20 cellular contexts compared by ENCODE assay signal in genomic region chr12:84198294-84198946, GRCh38.
DNase-seq lines count a peak whose midpoint lies in the region; ATAC-seq, FAIRE-seq and TF ChIP-seq lines count a peak whose summit lies in the region.
"Had no signal": no experiment of that assay in that cellular context is flagged by ENCODE, and none has a peak within 500 bp of the region (broad histone marks: within the 10 kb centered on the region; RNA-seq: fewer than 3 reads in every experiment).

No MANE protein-coding gene starts in this region.

- H3K4me2 ChIP-seq in HCT116 (ENCODE audit: low read length), result no peak overlapping the region

- H3K4me3 Mint-ChIP-seq in mesothelial cell of epicardium (no peak overlapping the region), natural killer cell (no peak overlapping the region)
- H3K4me3 Mint-ChIP-seq: CD4-positive, alpha-beta memory T cell had no signal

- no peaks in the 10 kb centered on the region for H3K36me3 ChIP-seq in HCT116 (ENCODE audit: control insufficient read depth in 1 of 2, insufficient read depth in 2 of 2, low read length in 2 of 2)
- H3K36me3 ChIP-seq: HAP-1 had no signal

- no peaks in the 10 kb centered on the region for H3K79me2 ChIP-seq in HCT116 (ENCODE audit: insufficient read depth, low read length)

- no peak overlapping the region for H3K27ac ChIP-seq in HCT116 (ENCODE audit: low read depth, low read length)

- DNase-seq in G401 (ENCODE audit: low spot score) (peak; percentile 21), HCT116 (ENCODE audit: low read depth, low spot score) (no peak), cerebellar cortex (ENCODE audit: low spot score) (peak; percentile 13), mesothelial cell of epicardium (ENCODE audit: low spot score in 2 of 2, unreplicated experiment in 2 of 2) (no peak), GM19239 (ENCODE audit: insufficient read length, low spot score) (no peak), DMS 273 treated with DMSO at 0.1 percent for 48 hours (lab: John Stamatoyannopoulos, UW) (no peak), natural killer cell (no peak), HuH-7.5 (ENCODE audit: low spot score) (no peak)
- DNase-seq: C1 segment of cervical spinal cord; Calu3; CD4-positive, alpha-beta memory T cell; COR-L47; DMS79; EL; GF-D8; GOT3 had no signal

- POLR2A ChIA-PET in HCT116 (lab: Charles Lee), result no interaction called here

- H3K27me3 Mint-ChIP-seq in mesothelial cell of epicardium (ENCODE audit: low read depth), result no peaks in the 10 kb centered on the region
- no peaks in the 10 kb centered on the region for H3K27me3 Mint-ChIP-seq in natural killer cell (ENCODE audit: low read depth in 2 of 2)
- H3K27me3 Mint-ChIP-seq: CD4-positive, alpha-beta memory T cell had no signal

- no peak for TF ChIP-seq POLR2A in HCT116 (IDR thresholded peaks at IDR 0.05; ENCODE audit: borderline replicate concordance, extremely low read depth, insufficient read depth, insufficient read length)

- peaks cover 7% of the 10 kb centered on the region for H3K4me1 Mint-ChIP-seq in mesothelial cell of epicardium
- H3K4me1 Mint-ChIP-seq in natural killer cell, result no peaks in the 10 kb centered on the region
- H3K4me1 Mint-ChIP-seq: CD4-positive, alpha-beta memory T cell had no signal

- no peaks in the 10 kb centered on the region for H4K20me1 ChIP-seq in HCT116 (ENCODE audit: insufficient read depth)

- TF ChIP-seq CTCF in HCT116 (IDR thresholded peaks at IDR 0.05 in 2 of 3, conservative IDR thresholded peaks at IDR 0.05 in 1 of 3; ENCODE audit: borderline replicate concordance in 1 of 3, insufficient read depth in 1 of 3, low read depth in 2 of 3, low read length in 2 of 3) (no peak), mesothelial cell of epicardium (IDR thresholded peaks at IDR 0.05; ENCODE audit: unreplicated experiment) (no peak), natural killer cell (IDR thresholded peaks at IDR 0.05) (no peak)

- H3K4me3 ChIP-seq in HCT116 (replicated peaks in 1 of 2; ENCODE audit: low read depth in 1 of 2, low read length in 2 of 2), result no peak overlapping the region
- H3K4me3 ChIP-seq: HAP-1 had no signal

- no peaks in the 10 kb centered on the region for H3K9me3 ChIP-seq in HCT116 (ENCODE audit: control insufficient read depth in 1 of 2, insufficient read depth in 1 of 2, low read depth in 1 of 2, low read length in 2 of 2)
- H3K9me3 ChIP-seq: HAP-1 had no signal

- no peak for FAIRE-seq in GM19239 (lab: Jason Lieb, UNC)
- FAIRE-seq: GM12891, GM18507, H54 had no signal

- no peaks in the 10 kb centered on the region for H3K27me3 ChIP-seq in HCT116 (ENCODE audit: insufficient read depth, low read length)

- RAD21 ChIA-PET in HCT116 (lab: Charles Lee; ENCODE audit: low non-redundant PET in 1 of 2, low total read pairs in 2 of 2, uncharacterized antibody in 2 of 2, unreplicated experiment in 2 of 2), result no interaction called here

- no peaks in the 10 kb centered on the region for H3K4me1 ChIP-seq in HCT116 (ENCODE audit: control insufficient read depth in 1 of 2, insufficient read depth in 2 of 2, low read length in 2 of 2)
- H3K4me1 ChIP-seq: HAP-1 had no signal

- peaks cover 30% of the 10 kb centered on the region for H3K9me3 Mint-ChIP-seq in mesothelial cell of epicardium
- peaks cover 15 to 16% of the 10 kb centered on the region in 2 donors for H3K9me3 Mint-ChIP-seq in natural killer cell

- TF ChIP-seq RAD21 in HCT116 (IDR thresholded peaks at IDR 0.05; ENCODE audit: low read depth), result no peak

- H3K27ac Mint-ChIP-seq in mesothelial cell of epicardium (peak overlapping the region; percentile 50), natural killer cell (no peak overlapping the region)
- H3K27ac Mint-ChIP-seq: CD4-positive, alpha-beta memory T cell had no signal

- intact Hi-C loops in HCT116 (cut with micrococcal nuclease), result no loop called here
- intact Hi-C loops in natural killer cell (cut with micrococcal nuclease), result no loop called here

- in situ Hi-C loops in G401 (cut with HindIII; ENCODE audit: low sequenced_read_pairs), result no loop called here

- no peak for ATAC-seq in HCT116
- no peak for ATAC-seq in natural killer cell

- H3K9me2 ChIP-seq in HCT116 (ENCODE audit: insufficient read depth), result no peaks in the 10 kb centered on the region

- H2AFZ ChIP-seq in HCT116 (ENCODE audit: low read depth, low read length, poor library complexity, severe bottlenecking), result peak overlapping the region; percentile 22

- CTCF ChIA-PET in HCT116 (lab: Charles Lee), result no interaction called here

- no peak overlapping the region for H3K9ac ChIP-seq in HCT116 (ENCODE audit: low read length)

- no TSS peak for BruUV-seq in HCT116 (replicated peaks; lab: Mats Ljungman, UMichigan)

- H3K36me3 Mint-ChIP-seq in mesothelial cell of epicardium (peaks cover 12% of the 10 kb centered on the region), natural killer cell (peaks cover 21% of the 10 kb centered on the region)
- H3K36me3 Mint-ChIP-seq: CD4-positive, alpha-beta memory T cell had no signal

TF ChIP-seq in HCT116, 20 proteins besides CTCF, POLR2A, EP300 and RAD21:
- TF ChIP-seq SRF (IDR thresholded peaks at IDR 0.05; ENCODE audit: low read depth) (no peak), ZFX (IDR thresholded peaks at IDR 0.05) (no peak), CBX3 (IDR thresholded peaks at IDR 0.05; ENCODE audit: low read depth) (no peak), ELF1 (IDR thresholded peaks at IDR 0.05; ENCODE audit: borderline replicate concordance, low read depth) (no peak), CEBPB (IDR thresholded peaks at IDR 0.05; ENCODE audit: low read depth) (no peak), SIN3A (IDR thresholded peaks at IDR 0.05; ENCODE audit: low read depth) (no peak), ZNF274 (IDR thresholded peaks at IDR 0.05; ENCODE audit: low read depth, low read length) (no peak), EZH2phosphoT487 (IDR thresholded peaks at IDR 0.05; ENCODE audit: borderline replicate concordance) (no peak), EZH2 (IDR thresholded peaks at IDR 0.05) (no peak), FOSL1 (IDR thresholded peaks at IDR 0.05; ENCODE audit: low read depth) (no peak), SP1 (IDR thresholded peaks at IDR 0.05; ENCODE audit: low read depth) (no peak), JUND (IDR thresholded peaks at IDR 0.05) (no peak), YY1 (IDR thresholded peaks at IDR 0.05; ENCODE audit: extremely low read depth, insufficient replicate concordance, low read depth, low read length) (no peak), EGR1 (IDR thresholded peaks at IDR 0.05; ENCODE audit: low read depth) (no peak), TCF7L2 (IDR thresholded peaks at IDR 0.05; ENCODE audit: borderline replicate concordance, extremely low read depth, insufficient read depth, insufficient read length) (no peak), POLR2AphosphoS5 (IDR thresholded peaks at IDR 0.05; ENCODE audit: low read depth, low read length) (no peak)
- TF ChIP-seq, protein P1, sequence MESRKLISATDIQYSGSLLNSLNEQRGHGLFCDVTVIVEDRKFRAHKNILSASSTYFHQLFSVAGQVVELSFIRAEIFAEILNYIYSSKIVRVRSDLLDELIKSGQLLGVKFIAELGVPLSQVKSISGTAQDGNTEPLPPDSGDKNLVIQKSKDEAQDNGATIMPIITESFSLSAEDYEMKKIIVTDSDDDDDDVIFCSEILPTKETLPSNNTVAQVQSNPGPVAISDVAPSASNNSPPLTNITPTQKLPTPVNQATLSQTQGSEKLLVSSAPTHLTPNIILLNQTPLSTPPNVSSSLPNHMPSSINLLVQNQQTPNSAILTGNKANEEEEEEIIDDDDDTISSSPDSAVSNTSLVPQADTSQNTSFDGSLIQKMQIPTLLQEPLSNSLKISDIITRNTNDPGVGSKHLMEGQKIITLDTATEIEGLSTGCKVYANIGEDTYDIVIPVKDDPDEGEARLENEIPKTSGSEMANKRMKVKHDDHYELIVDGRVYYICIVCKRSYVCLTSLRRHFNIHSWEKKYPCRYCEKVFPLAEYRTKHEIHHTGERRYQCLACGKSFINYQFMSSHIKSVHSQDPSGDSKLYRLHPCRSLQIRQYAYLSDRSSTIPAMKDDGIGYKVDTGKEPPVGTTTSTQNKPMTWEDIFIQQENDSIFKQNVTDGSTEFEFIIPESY (IDR thresholded peaks at IDR 0.05; ENCODE audit: extremely low read depth, insufficient replicate concordance, low read length), result no peak
- TF ChIP-seq, protein P2, sequence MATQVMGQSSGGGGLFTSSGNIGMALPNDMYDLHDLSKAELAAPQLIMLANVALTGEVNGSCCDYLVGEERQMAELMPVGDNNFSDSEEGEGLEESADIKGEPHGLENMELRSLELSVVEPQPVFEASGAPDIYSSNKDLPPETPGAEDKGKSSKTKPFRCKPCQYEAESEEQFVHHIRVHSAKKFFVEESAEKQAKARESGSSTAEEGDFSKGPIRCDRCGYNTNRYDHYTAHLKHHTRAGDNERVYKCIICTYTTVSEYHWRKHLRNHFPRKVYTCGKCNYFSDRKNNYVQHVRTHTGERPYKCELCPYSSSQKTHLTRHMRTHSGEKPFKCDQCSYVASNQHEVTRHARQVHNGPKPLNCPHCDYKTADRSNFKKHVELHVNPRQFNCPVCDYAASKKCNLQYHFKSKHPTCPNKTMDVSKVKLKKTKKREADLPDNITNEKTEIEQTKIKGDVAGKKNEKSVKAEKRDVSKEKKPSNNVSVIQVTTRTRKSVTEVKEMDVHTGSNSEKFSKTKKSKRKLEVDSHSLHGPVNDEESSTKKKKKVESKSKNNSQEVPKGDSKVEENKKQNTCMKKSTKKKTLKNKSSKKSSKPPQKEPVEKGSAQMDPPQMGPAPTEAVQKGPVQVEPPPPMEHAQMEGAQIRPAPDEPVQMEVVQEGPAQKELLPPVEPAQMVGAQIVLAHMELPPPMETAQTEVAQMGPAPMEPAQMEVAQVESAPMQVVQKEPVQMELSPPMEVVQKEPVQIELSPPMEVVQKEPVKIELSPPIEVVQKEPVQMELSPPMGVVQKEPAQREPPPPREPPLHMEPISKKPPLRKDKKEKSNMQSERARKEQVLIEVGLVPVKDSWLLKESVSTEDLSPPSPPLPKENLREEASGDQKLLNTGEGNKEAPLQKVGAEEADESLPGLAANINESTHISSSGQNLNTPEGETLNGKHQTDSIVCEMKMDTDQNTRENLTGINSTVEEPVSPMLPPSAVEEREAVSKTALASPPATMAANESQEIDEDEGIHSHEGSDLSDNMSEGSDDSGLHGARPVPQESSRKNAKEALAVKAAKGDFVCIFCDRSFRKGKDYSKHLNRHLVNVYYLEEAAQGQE (IDR thresholded peaks at IDR 0.05; ENCODE audit: low read depth), result no peak

Comparison
In these comparisons a context has a peak if more than half of its experiments do, and no peak if none do; other contexts are left out.
1. DNase-seq: peak in G401 (single experiment) and cerebellar cortex (single experiment); none in HCT116 (single experiment), mesothelial cell of epicardium (0 of 2), GM19239 (single experiment), DMS 273 treated with DMSO at 0.1 percent for 48 hours (single experiment), natural killer cell (single experiment) and HuH-7.5 (single experiment).